Comparison of ENCODE assay signal across 2 cellular contexts in genomic region chr7:98112077-98112476, GRCh38.
TF ChIP-seq lines count a peak whose summit lies in the region.

No MANE protein-coding gene starts in this region.

TF ChIP-seq in K562, 482 proteins besides CTCF, POLR2A, EP300 and RAD21 (continued from another document):
- TF ChIP-seq ZNF395 (CRISPR knock-in tag; IDR thresholded peaks at IDR 0.05), result no peak
- no peak for TF ChIP-seq ZNF253 (CRISPR knock-in tag; conservative IDR thresholded peaks at IDR 0.05)
- no peak for TF ChIP-seq ZNF507 (tag; conservative IDR thresholded peaks at IDR 0.05)
- no peak for TF ChIP-seq PURB (CRISPR knock-in tag; IDR thresholded peaks at IDR 0.05; ENCODE audit: low read depth)
TF ChIP-seq in K562: peak in this region for 3.

TF ChIP-seq in SK-N-SH treated with all-trans-retinoic acid at 6 μM for 48 hours, 23 proteins besides CTCF, POLR2A, EP300 and RAD21 (continued from another document):
- TF ChIP-seq, protein P1, sequence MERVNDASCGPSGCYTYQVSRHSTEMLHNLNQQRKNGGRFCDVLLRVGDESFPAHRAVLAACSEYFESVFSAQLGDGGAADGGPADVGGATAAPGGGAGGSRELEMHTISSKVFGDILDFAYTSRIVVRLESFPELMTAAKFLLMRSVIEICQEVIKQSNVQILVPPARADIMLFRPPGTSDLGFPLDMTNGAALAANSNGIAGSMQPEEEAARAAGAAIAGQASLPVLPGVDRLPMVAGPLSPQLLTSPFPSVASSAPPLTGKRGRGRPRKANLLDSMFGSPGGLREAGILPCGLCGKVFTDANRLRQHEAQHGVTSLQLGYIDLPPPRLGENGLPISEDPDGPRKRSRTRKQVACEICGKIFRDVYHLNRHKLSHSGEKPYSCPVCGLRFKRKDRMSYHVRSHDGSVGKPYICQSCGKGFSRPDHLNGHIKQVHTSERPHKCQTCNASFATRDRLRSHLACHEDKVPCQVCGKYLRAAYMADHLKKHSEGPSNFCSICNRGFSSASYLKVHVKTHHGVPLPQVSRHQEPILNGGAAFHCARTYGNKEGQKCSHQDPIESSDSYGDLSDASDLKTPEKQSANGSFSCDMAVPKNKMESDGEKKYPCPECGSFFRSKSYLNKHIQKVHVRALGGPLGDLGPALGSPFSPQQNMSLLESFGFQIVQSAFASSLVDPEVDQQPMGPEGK (CRISPR knock-in tag; IDR thresholded peaks at IDR 0.05; ENCODE audit: borderline replicate concordance), result no peak
- TF ChIP-seq ZNF70 (CRISPR knock-in tag; IDR thresholded peaks at IDR 0.05), result no peak
- no peak for TF ChIP-seq TOX (CRISPR knock-in tag; IDR thresholded peaks at IDR 0.05; ENCODE audit: borderline replicate concordance)
- no peak for TF ChIP-seq OSR1 (CRISPR knock-in tag; IDR thresholded peaks at IDR 0.05)
- no peak for TF ChIP-seq ZFP3 (CRISPR knock-in tag; IDR thresholded peaks at IDR 0.05)
- TF ChIP-seq CSDC2 (CRISPR knock-in tag; IDR thresholded peaks at IDR 0.05), result no peak
- no peak for TF ChIP-seq ZNF8 (CRISPR knock-in tag; IDR thresholded peaks at IDR 0.05)
- TF ChIP-seq PPARA (CRISPR knock-in tag; IDR thresholded peaks at IDR 0.05; ENCODE audit: borderline replicate concordance), result no peak
TF ChIP-seq in SK-N-SH treated with all-trans-retinoic acid at 6 μM for 48 hours: peak in this region for 0.
